23 cellular contexts compared by ENCODE assay signal in genomic region chr11:14656536-14657457, GRCh38. TPM values are rescaled to one million over a fixed set of nuclear protein-coding genes. Genes with fewer than 3 reads are reported as not detected.
A peak's percentile ranks its signal among the peaks of the same experiment; 100 is the strongest.
DNase-seq lines count a peak whose midpoint lies in the region; ATAC-seq, FAIRE-seq and TF ChIP-seq lines count a peak whose summit lies in the region.
"Had no signal": no experiment of that assay in that cellular context is flagged by ENCODE, and none has a peak within 500 bp of the region (broad histone marks: within the 10 kb centered on the region; RNA-seq: fewer than 3 reads in every experiment).

No MANE protein-coding gene starts in this region.

- POLR2A ChIA-PET in activated CD4-positive, alpha-beta T cell treated with anti-CD3 and anti-CD28 coated beads for 36 hours (lab: Charles Lee) = interaction anchor here (1.5 kb wide), 1 partner anchor 12 kb away, joined by 3 read pairs; no protein-coding TSS in a partner anchor
- POLR2A ChIA-PET in HepG2 (lab: Yijun Ruan, JAX) = no interaction called here

- in situ Hi-C loops in HepG2 (cut with HindIII; ENCODE audit: extremely low pct_ligation_motif_present, low pct_unique_long_range_greater_than_20kb) = no loop called here

- no peak overlapping the region for H3K27ac ChIP-seq in HepG2 (ENCODE audit: extremely low read length, insufficient read depth, low read length)
- H3K27ac ChIP-seq: BLaER1 treated with 17β-estradiol and CSF1 and Interleukin-3, amounts not matched to agents 10 nM and 100 nM; suprapubic skin; vagina had no signal

- peaks cover 41% of the 10 kb centered on the region for H3K4me1 Mint-ChIP-seq in activated CD4-positive, alpha-beta T cell treated with anti-CD3 and anti-CD28 coated beads for 36 hours
- H3K4me1 Mint-ChIP-seq in central memory CD8-positive, alpha-beta T cell = peaks cover 43% of the 10 kb centered on the region
- H3K4me1 Mint-ChIP-seq: memory B cell had no signal

- H3K4me3 ChIP-seq in HepG2 (replicated peaks in 1 of 3; ENCODE audit: insufficient read depth in 1 of 3, low read depth in 2 of 3, low read length in 3 of 3) (no peak overlapping the region), foreskin fibroblast (ENCODE audit: low read depth in 1 of 2, low read length in 2 of 2) (no peak overlapping the region)
- H3K4me3 ChIP-seq: BLaER1 treated with 17β-estradiol and CSF1 and Interleukin-3, amounts not matched to agents 10 nM and 100 nM; suprapubic skin; vagina had no signal

- BruUV-seq in HepG2 (replicated peaks; lab: Mats Ljungman, UMichigan) = no TSS peak

- H3K9me3 ChIP-seq in HepG2 (ENCODE audit: low read length) = no peaks in the 10 kb centered on the region
- H3K9me3 ChIP-seq: suprapubic skin, vagina had no signal

- no peak for TF ChIP-seq POLR2A in HepG2 (IDR thresholded peaks at IDR 0.05; ENCODE audit: insufficient read depth in 1 of 2, low read depth in 2 of 2, low read length in 2 of 2)

- H3K27me3 ChIP-seq in HepG2 (ENCODE audit: control insufficient read depth in 1 of 2, insufficient read depth in 2 of 2, low read length in 2 of 2) = no peaks in the 10 kb centered on the region
- H3K27me3 ChIP-seq: BLaER1 treated with 17β-estradiol and CSF1 and Interleukin-3, amounts not matched to agents 10 nM and 100 nM; suprapubic skin; vagina had no signal

- no peak overlapping the region for H3K4me3 Mint-ChIP-seq in activated CD4-positive, alpha-beta T cell treated with anti-CD3 and anti-CD28 coated beads for 36 hours
- no peak overlapping the region for H3K4me3 Mint-ChIP-seq in central memory CD8-positive, alpha-beta T cell
- H3K4me3 Mint-ChIP-seq: memory B cell had no signal

- peaks cover 66% of the 10 kb centered on the region for H3K79me2 ChIP-seq in HepG2 (ENCODE audit: insufficient read depth, low read length)

- H4K20me1 ChIP-seq in HepG2 (ENCODE audit: insufficient read depth, low read length) = peaks cover 3% of the 10 kb centered on the region; the same call in 1 of the 2 replicates

- peak; percentile 81 for ATAC-seq in activated CD4-positive, alpha-beta T cell treated with anti-CD3 and anti-CD28 coated beads for 36 hours
- ATAC-seq in central memory CD8-positive, alpha-beta T cell (replicated peaks; ENCODE audit: extremely low read depth, poor library complexity, severe bottlenecking) = no peak
- no peak for ATAC-seq in HepG2
- ATAC-seq: SK-N-SH treated with all-trans-retinoic acid at 6 μM for 48 hours had no signal

- WGBS in HepG2 (ENCODE audit: low lambda C conversion rate) = 90% methylated on average over 4 of the region's 4 CpGs

- no peak for DNase-seq in activated CD4-positive, alpha-beta T cell treated with anti-CD3 and anti-CD28 coated beads for 36 hours
- no peak for DNase-seq in activated CD4-positive, alpha-beta T cell treated with anti-CD3 and anti-CD28 coated beads, Interleukin-2, amount 50 U/mL, for 1 hour
- peak; percentile 16 for DNase-seq in NCI-H226
- DNase-seq in central memory CD8-positive, alpha-beta T cell (ENCODE audit: low spot score in 2 of 2) = no peak
- DNase-seq in HepG2 (ENCODE audit: low spot score) = peak; percentile 28
- no peak for DNase-seq in middle frontal gyrus (ENCODE audit: extremely low spot score, low spot score)
- DNase-seq in effector CD4-positive, alpha-beta T cell = no peak
- no peak for DNase-seq in foreskin fibroblast
- DNase-seq: activated CD4-positive, alpha-beta T cell treated with anti-CD3 and anti-CD28 coated beads for 48 hours; aorta; MV-4-11; NCI-H2029; NCI-H446; T-helper 9 cell had no signal

- peak overlapping the region; percentile 47 for H3K27ac Mint-ChIP-seq in activated CD4-positive, alpha-beta T cell treated with anti-CD3 and anti-CD28 coated beads for 36 hours
- peak overlapping the region; percentile 68 for H3K27ac Mint-ChIP-seq in central memory CD8-positive, alpha-beta T cell (ENCODE audit: low read depth)
- H3K27ac Mint-ChIP-seq: memory B cell, progenitor cell of endocrine pancreas had no signal

- no peak overlapping the region for H3K4me2 ChIP-seq in HepG2 (ENCODE audit: low read depth, low read length)

- no peak for FAIRE-seq in HepG2 (lab: Jason Lieb, UNC)
- FAIRE-seq: A204.1, GM18507 had no signal

- intact Hi-C loops in activated CD4-positive, alpha-beta T cell treated with anti-CD3 and anti-CD28 coated beads for 36 hours (cut with DNase I, micrococcal nuclease) = no loop called here
- intact Hi-C loops in HepG2 (cut with micrococcal nuclease; ENCODE audit: unreplicated experiment) = no loop called here

- CTCF ChIA-PET in activated CD4-positive, alpha-beta T cell treated with anti-CD3 and anti-CD28 coated beads for 36 hours (lab: Charles Lee) = interaction anchor here (0.7 to 2.2 kb wide), 5 partner anchors 11 to 249 kb away, joined by 3 to 10 read pairs (median 3); no protein-coding TSS in a partner anchor
- CTCF ChIA-PET in HepG2 (lab: Yijun Ruan, JAX; ENCODE audit: low intra/inter-chr PET ratio, low total read pairs) = no interaction called here

- TF ChIP-seq EP300 in HepG2 (IDR thresholded peaks at IDR 0.05; ENCODE audit: low read depth in 2 of 2, low read length in 2 of 2) (no peak), HepG2 (CRISPR knock-in tag; IDR thresholded peaks at IDR 0.05; ENCODE audit: borderline replicate concordance) (no peak)

- H3K9me3 Mint-ChIP-seq in activated CD4-positive, alpha-beta T cell treated with anti-CD3 and anti-CD28 coated beads for 36 hours (ENCODE audit: low read depth) = peaks cover 4% of the 10 kb centered on the region
- H3K9me3 Mint-ChIP-seq in central memory CD8-positive, alpha-beta T cell = no peaks in the 10 kb centered on the region
- H3K9me3 Mint-ChIP-seq: memory B cell had no signal

- no peak overlapping the region for H2AFZ ChIP-seq in HepG2 (ENCODE audit: low read length)

- H3K4me1 ChIP-seq in HepG2 (ENCODE audit: insufficient read depth, low read length) = peaks cover 28% of the 10 kb centered on the region
- H3K4me1 ChIP-seq: suprapubic skin, vagina had no signal

- TF ChIP-seq RAD21 in HepG2 (CRISPR knock-in tag; IDR thresholded peaks at IDR 0.05) = no peak

- H3K36me3 Mint-ChIP-seq in activated CD4-positive, alpha-beta T cell treated with anti-CD3 and anti-CD28 coated beads for 36 hours (ENCODE audit: low read depth) = peaks cover 58% of the 10 kb centered on the region
- H3K36me3 Mint-ChIP-seq in central memory CD8-positive, alpha-beta T cell (ENCODE audit: insufficient read depth) = peaks cover 17% of the 10 kb centered on the region

- H3K9ac ChIP-seq in HepG2 (ENCODE audit: insufficient read depth, low read depth, low read length) = no peak overlapping the region
- H3K9ac ChIP-seq: BLaER1 treated with 17β-estradiol and CSF1 and Interleukin-3, amounts not matched to agents 10 nM and 100 nM had no signal

- H3K36me3 ChIP-seq in HepG2 (replicated peaks in 1 of 2; ENCODE audit: control insufficient read depth in 1 of 2, insufficient read depth in 2 of 2, low read length in 2 of 2) = peaks cover 0 to 12% of the 10 kb centered on the region in 2 experiments; a peak in 3 of 5 replicates
- H3K36me3 ChIP-seq: suprapubic skin, vagina had no signal

- TF ChIP-seq CTCF in HepG2 (CRISPR knock-in tag; IDR thresholded peaks at IDR 0.05) = no peak
- no peak for TF ChIP-seq CTCF in foreskin fibroblast (IDR thresholded peaks at IDR 0.05; ENCODE audit: low read depth, low read length)

- no peaks in the 10 kb centered on the region for H3K27me3 Mint-ChIP-seq in activated CD4-positive, alpha-beta T cell treated with anti-CD3 and anti-CD28 coated beads for 36 hours
- H3K27me3 Mint-ChIP-seq in central memory CD8-positive, alpha-beta T cell = no peaks in the 10 kb centered on the region
- H3K27me3 Mint-ChIP-seq: progenitor cell of endocrine pancreas had no signal

TF ChIP-seq in HepG2, 621 proteins besides CTCF, POLR2A, EP300 and RAD21 (continues in another document):
- TF ChIP-seq, protein P1, sequence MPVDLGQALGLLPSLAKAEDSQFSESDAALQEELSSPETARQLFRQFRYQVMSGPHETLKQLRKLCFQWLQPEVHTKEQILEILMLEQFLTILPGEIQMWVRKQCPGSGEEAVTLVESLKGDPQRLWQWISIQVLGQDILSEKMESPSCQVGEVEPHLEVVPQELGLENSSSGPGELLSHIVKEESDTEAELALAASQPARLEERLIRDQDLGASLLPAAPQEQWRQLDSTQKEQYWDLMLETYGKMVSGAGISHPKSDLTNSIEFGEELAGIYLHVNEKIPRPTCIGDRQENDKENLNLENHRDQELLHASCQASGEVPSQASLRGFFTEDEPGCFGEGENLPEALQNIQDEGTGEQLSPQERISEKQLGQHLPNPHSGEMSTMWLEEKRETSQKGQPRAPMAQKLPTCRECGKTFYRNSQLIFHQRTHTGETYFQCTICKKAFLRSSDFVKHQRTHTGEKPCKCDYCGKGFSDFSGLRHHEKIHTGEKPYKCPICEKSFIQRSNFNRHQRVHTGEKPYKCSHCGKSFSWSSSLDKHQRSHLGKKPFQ (CRISPR knock-in tag; IDR thresholded peaks at IDR 0.05; ENCODE audit: insufficient replicate concordance) = no peak
- no peak for TF ChIP-seq ZNF501 (CRISPR knock-in tag; IDR thresholded peaks at IDR 0.05)

RNA-seq across cellular contexts. Expression of gene PDE3B, which starts 13.2 kb away (rescaled TPM):
- total RNA-seq in activated CD4-positive, alpha-beta T cell treated with anti-CD3 and anti-CD28 coated beads for 36 hours = 10 to 100 TPM; 24.7 to 25.8 TPM
- total RNA-seq in HepG2 (2016; rRNA removed; fragmentation: Illumina TruSeq; extraction: Trizol) = 19.6 and 26.5 TPM in 2 replicates
- 9.1 and 9.7 TPM in 2 replicates for total RNA-seq in HepG2 (2016; cell fraction: cytosol; rRNA removed; fragmentation: Illumina TruSeq; extraction: Trizol; ENCODE audit: low read depth)
- 18.7 and 26.8 TPM in 2 replicates for total RNA-seq in HepG2 (2016; cell fraction: insoluble cytoplasmic fraction; rRNA removed; fragmentation: Illumina TruSeq; extraction: Trizol)
- 10.7 and 12.0 TPM in 2 replicates for total RNA-seq in HepG2 (2016; cell fraction: membrane; rRNA removed; fragmentation: Illumina TruSeq; extraction: Trizol)
- 59.3 and 61.3 TPM in 2 replicates for total RNA-seq in HepG2 (2016; cell fraction: nucleus; rRNA removed; fragmentation: Illumina TruSeq; extraction: Trizol)
- 12.8 and 14.1 TPM in 2 replicates for polyA plus RNA-seq in HepG2 (2011; rRNA removed)
- 5.2 and 7.0 TPM in 2 replicates for polyA plus RNA-seq in HepG2 (2011; cell fraction: cytosol; rRNA removed)
- polyA plus RNA-seq in HepG2 (2011; cell fraction: nucleus; rRNA removed) = 12.5 and 13.7 TPM in 2 replicates
- 13.9 and 22.3 TPM in 2 replicates for polyA plus RNA-seq in HepG2 (2012)
- 0.80 and 0.88 TPM in 2 replicates for polyA plus RNA-seq in HepG2 (2016; cell fraction: cytosol; fragmentation: Illumina TruSeq; extraction: Trizol; ENCODE audit: low read depth)
- polyA plus RNA-seq in HepG2 (2016; cell fraction: insoluble cytoplasmic fraction; fragmentation: Illumina TruSeq; extraction: Trizol; ENCODE audit: low read depth) = 12.6 and 13.1 TPM in 2 replicates
- 2.2 and 2.7 TPM in 2 replicates for polyA plus RNA-seq in HepG2 (2016; cell fraction: membrane; fragmentation: Illumina TruSeq; extraction: Trizol; ENCODE audit: low read depth)
- polyA plus RNA-seq in HepG2 (2016; cell fraction: nucleus; fragmentation: Illumina TruSeq; extraction: Trizol; ENCODE audit: insufficient read depth, low read depth) = 26.0 and 26.6 TPM in 2 replicates
- 27.0 and 31.4 TPM in 2 replicates for polyA minus RNA-seq in HepG2 (2011; rRNA and poly(A)+ RNA removed; ENCODE audit: low replicate concordance)
- 29.8 and 43.1 TPM in 2 replicates for polyA minus RNA-seq in HepG2 (2011; cell fraction: cytosol; rRNA and poly(A)+ RNA removed)
- 106 and 119 TPM in 2 replicates for polyA minus RNA-seq in HepG2 (2011; cell fraction: nucleus; rRNA and poly(A)+ RNA removed)
- total RNA-seq: RPMI7951 had no signal

Comparison
In these comparisons a context has a peak if more than half of its experiments do, and no peak if none do; other contexts are left out.
1. DNase-seq: peak in NCI-H226 (single experiment) and HepG2 (single experiment); none in activated CD4-positive, alpha-beta T cell treated with anti-CD3 and anti-CD28 coated beads for 36 hours (single experiment), activated CD4-positive, alpha-beta T cell treated with anti-CD3 and anti-CD28 coated beads, Interleukin-2, amount 50 U/mL, for 1 hour (single experiment), central memory CD8-positive, alpha-beta T cell (0 of 2), middle frontal gyrus (single experiment), effector CD4-positive, alpha-beta T cell (single experiment) and foreskin fibroblast (0 of 2).